13 cellular contexts compared by ENCODE assay signal in the genomic region with DNA sequence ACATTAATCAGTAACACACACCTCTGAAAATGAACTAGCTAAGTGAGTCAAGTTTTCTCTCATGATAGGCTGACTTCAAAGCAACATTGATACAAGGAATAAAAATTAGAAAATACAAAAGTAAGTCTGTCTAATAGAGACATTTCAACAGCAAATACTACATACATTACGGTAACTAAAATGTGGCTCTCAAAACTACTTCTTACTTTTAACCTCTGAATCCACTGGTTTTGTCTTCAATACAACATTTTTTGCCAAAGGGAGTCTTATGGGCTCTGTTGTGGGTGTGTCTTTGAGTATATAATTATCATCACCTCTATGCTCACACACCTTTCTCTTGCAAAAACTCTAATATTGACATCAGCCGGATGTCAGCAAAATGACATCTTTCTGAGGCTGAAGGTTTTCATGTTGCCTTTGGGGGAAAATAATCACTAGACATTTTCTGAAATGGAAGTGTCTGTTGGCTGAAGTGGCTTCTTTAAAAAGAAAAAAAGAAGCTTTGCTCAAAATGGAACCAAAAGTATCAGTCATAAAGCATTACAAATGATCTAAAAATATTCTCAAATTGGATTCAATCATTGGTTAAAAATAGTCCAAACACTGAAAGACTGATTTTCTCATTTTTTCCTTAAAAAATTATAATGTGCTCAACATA. TPM values are rescaled to one million over a fixed set of nuclear protein-coding genes. Genes with fewer than 3 reads are reported as not detected.
DNase-seq lines count a peak whose midpoint lies in the region; ATAC-seq and TF ChIP-seq lines count a peak whose summit lies in the region.
"Had no signal": no experiment of that assay in that cellular context is flagged by ENCODE, and none has a peak within 500 bp of the region (broad histone marks: within the 10 kb centered on the region; RNA-seq: fewer than 3 reads in every experiment).

No MANE protein-coding gene starts in this region.

- H3K27me3 ChIP-seq in GM06990 (replicated peaks; ENCODE audit: control insufficient read depth, insufficient read depth, low read length) (no peaks in the 10 kb centered on the region), right atrium auricular region (no peaks in the 10 kb centered on the region), H9 (ENCODE audit: insufficient read depth, low read length) (no peaks in the 10 kb centered on the region)

- no peak overlapping the region for H4K5ac ChIP-seq in H9 (ENCODE audit: insufficient read length, low read depth, low read length)

- no peaks in the 10 kb centered on the region for H3K36me3 Mint-ChIP-seq in H9 (ENCODE audit: insufficient read depth in 1 of 3, low read depth in 3 of 3)
- H3K36me3 Mint-ChIP-seq: WTC11 had no signal

- H3K36me3 ChIP-seq in GM06990 (ENCODE audit: control insufficient read depth, insufficient read depth, low read length) (no peaks in the 10 kb centered on the region; the same call in 1 of the 2 replicates), right atrium auricular region (no peaks in the 10 kb centered on the region)

- no peaks in the 10 kb centered on the region for H3K27me3 Mint-ChIP-seq in H9 (ENCODE audit: low read depth)
- H3K27me3 Mint-ChIP-seq: effector memory CD8-positive, alpha-beta T cell had no signal

- H3K56ac ChIP-seq in H9 (ENCODE audit: insufficient read length, low read depth, low read length) = no peak overlapping the region

- H3K14ac ChIP-seq in H9 (ENCODE audit: insufficient read depth, low read length) = no peak overlapping the region

- no peak overlapping the region for H4K8ac ChIP-seq in H9 (replicated peaks; ENCODE audit: insufficient read length, low read depth, low read length)

- TF ChIP-seq CTCF in GM06990 (IDR thresholded peaks at IDR 0.05; ENCODE audit: insufficient read depth, low read length, poor library complexity, severe bottlenecking) (no peak), right atrium auricular region (IDR thresholded peaks at IDR 0.05) (no peak), H9 (conservative IDR thresholded peaks at IDR 0.05) (no peak)

- H3K23ac ChIP-seq in H9 (ENCODE audit: insufficient read length, low read depth, low read length) = no peak overlapping the region

- H2BK12ac ChIP-seq in H9 (ENCODE audit: insufficient read length, low read depth, low read length) = no peak overlapping the region

- H3K4me1 ChIP-seq in right atrium auricular region (peaks cover 0 to 55% of the 10 kb centered on the region in 2 donors), H9 (ENCODE audit: insufficient read depth, low read length) (no peaks in the 10 kb centered on the region)

- H3K18ac ChIP-seq in H9 (ENCODE audit: insufficient read length, low read depth, low read length) = no peak overlapping the region

- H3K27ac ChIP-seq in caudate nucleus (ENCODE audit: low read depth, low read length) (peak overlapping the region; percentile 52), right atrium auricular region (peak overlapping the region in 1 of 2 donors; percentile 81), H9 (ENCODE audit: insufficient read length, low read depth, low read length) (no peak overlapping the region)

- H3K9me3 Mint-ChIP-seq in H9 = no peaks in the 10 kb centered on the region; a peak in 1 of 5 replicates
- H3K9me3 Mint-ChIP-seq: WTC11 had no signal

- H3K79me2 ChIP-seq in H9 (ENCODE audit: insufficient read depth, low read length) = no peaks in the 10 kb centered on the region

- H3K4me1 Mint-ChIP-seq in H9 = peaks cover 12 to 24% of the 10 kb centered on the region in 2 experiments

- H3K79me1 ChIP-seq in H9 (ENCODE audit: insufficient read depth, low read depth, low read length, poor library complexity, severe bottlenecking) = no peaks in the 10 kb centered on the region

- no peak for DNase-seq in GM06990 (ENCODE audit: extremely low read depth, insufficient read length)
- no peak for DNase-seq in caudate nucleus (lab: John Stamatoyannopoulos, UW)
- DNase-seq in iPS-NIHi7 (ENCODE audit: extremely low spot score) = no peak
- DNase-seq in right atrium auricular region (ENCODE audit: low spot score) = no peak
- no peak for DNase-seq in stimulated activated CD4-positive, alpha-beta T cell treated with anti-CD3 and anti-CD28 coated beads, Interleukin-4, amount 100 ng/mL, for 4 hours
- no peak for DNase-seq in H9
- DNase-seq: effector memory CD8-positive, alpha-beta T cell; NCI-H2227 treated with DMSO at 0.1 percent for 48 hours; stimulated activated CD4-positive, alpha-beta T cell treated with anti-CD3 and anti-CD28 coated beads, Interleukin-2, amount 100 ng/mL, for 48 hours had no signal

- no peak overlapping the region for H2BK120ac ChIP-seq in H9 (ENCODE audit: low read depth, low read length, poor library complexity, severe bottlenecking)

- H3K9ac ChIP-seq in H9 (ENCODE audit: extremely low read depth, insufficient read length, low read length) = no peak overlapping the region

- H3T11ph ChIP-seq in H9 (ENCODE audit: low read length) = no peak overlapping the region

- no peak overlapping the region for H3K27ac Mint-ChIP-seq in H9
- H3K27ac Mint-ChIP-seq: WTC11 had no signal

- no peak overlapping the region for H3K4me2 ChIP-seq in H9 (ENCODE audit: insufficient read depth, insufficient read length, low read length)

- H3K23me2 ChIP-seq in H9 (ENCODE audit: insufficient read length, low read depth, low read length, poor library complexity, severe bottlenecking) = no peaks in the 10 kb centered on the region

- H2AK5ac ChIP-seq in H9 (ENCODE audit: insufficient read length, low read length) = no peak overlapping the region

- ATAC-seq in GM19467 (IDR thresholded peaks at IDR 0.05; ENCODE audit: unreplicated experiment) (peak; percentile 14), HG03354 (IDR thresholded peaks at IDR 0.05; ENCODE audit: poor library complexity, severe bottlenecking, unreplicated experiment) (peak; percentile 26)
- ATAC-seq: left lobe of liver, WTC11 had no signal

- H2BK5ac ChIP-seq in H9 (ENCODE audit: insufficient read length, low read length) = no peak overlapping the region

- no peak overlapping the region for H3K4ac ChIP-seq in H9 (ENCODE audit: low read depth, low read length)

- H2AFZ ChIP-seq in H9 (ENCODE audit: low read length) = no peak overlapping the region

- WGBS in H9 (ENCODE audit: extremely low coverage, insufficient read length, low lambda C conversion rate) = no CpG with 5 or more reads among the region's 2 CpGs

- no peaks in the 10 kb centered on the region for H4K20me1 ChIP-seq in H9 (ENCODE audit: control insufficient read depth, insufficient read depth, insufficient read length)

- peak overlapping the region; percentile 10 for H3K4me3 ChIP-seq in GM06990 (replicated peaks; ENCODE audit: low read depth, low read length)
- no peak overlapping the region for H3K4me3 ChIP-seq in right atrium auricular region

- H3K4me3 Mint-ChIP-seq in H9 = no peak overlapping the region
- H3K4me3 Mint-ChIP-seq: effector memory CD8-positive, alpha-beta T cell; WTC11 had no signal

- H3K9me3 ChIP-seq in right atrium auricular region = no peaks in the 10 kb centered on the region
- no peaks in the 10 kb centered on the region for H3K9me3 ChIP-seq in H9 (ENCODE audit: control insufficient read depth, low read depth, low read length)

- no peak overlapping the region for H2BK15ac ChIP-seq in H9 (ENCODE audit: low read depth, low read length)

- H2BK20ac ChIP-seq in H9 (ENCODE audit: low read depth, low read length, poor library complexity, severe bottlenecking) = no peak overlapping the region

- no peak overlapping the region for H4K91ac ChIP-seq in H9 (ENCODE audit: insufficient read length, low read depth, low read length)

RNA-seq across cellular contexts. Expression of a gene that starts 41.8 kb away (rescaled TPM):
- total RNA-seq in right atrium auricular region (10 to 100 TPM in 1 of 2 donors, 1 to 10 TPM in 1; 9.6 to 11.8 TPM), H9 (2021) (39.2 and 41.2 TPM in 2 replicates)
